Comparison of ENCODE assay signal across 19 cellular contexts in the genomic region with DNA sequence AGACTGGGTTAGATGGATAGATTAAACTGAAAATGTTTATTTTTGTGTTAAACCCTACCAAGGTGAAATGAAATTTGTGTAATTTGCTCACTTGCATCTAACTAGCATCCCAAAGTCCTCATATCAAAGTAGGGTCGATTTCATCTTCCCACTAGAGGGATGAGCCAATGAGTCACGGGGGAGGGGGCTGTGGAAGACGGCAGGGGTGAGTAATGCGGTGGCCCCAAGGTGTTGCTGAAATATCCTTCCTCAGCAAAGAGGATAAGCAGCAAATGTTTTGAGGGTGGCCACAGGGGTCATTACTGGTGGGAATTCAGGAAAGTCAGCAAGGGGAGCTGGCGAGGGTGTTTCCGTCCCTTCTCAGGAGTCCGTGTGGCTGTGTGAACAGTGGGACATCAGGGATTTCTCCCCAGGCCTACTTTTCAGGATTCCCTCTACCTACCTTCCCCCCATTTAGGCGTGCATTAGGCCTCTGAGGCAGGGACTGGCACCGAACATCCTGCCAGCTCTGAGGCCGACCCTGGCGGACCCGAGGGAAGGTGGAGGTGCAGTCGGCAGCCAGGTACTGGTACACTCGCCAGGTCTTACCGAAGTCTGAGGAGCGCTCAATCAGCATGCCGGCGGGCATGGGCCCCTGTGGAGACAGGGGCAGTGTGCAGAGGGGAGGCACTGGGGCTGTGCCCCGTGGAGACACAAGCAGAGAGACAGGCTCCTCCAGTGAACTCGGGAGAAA. TPM values are rescaled to one million over a fixed set of nuclear protein-coding genes. Genes with fewer than 3 reads are reported as not detected.
"Had no signal": no experiment of that assay in that cellular context is flagged by ENCODE, and none has a peak within 500 bp of the region (broad histone marks: within the 10 kb centered on the region; RNA-seq: fewer than 3 reads in every experiment).

No MANE protein-coding gene starts in this region.

- H3K4me3 Mint-ChIP-seq: activated CD4-positive, alpha-beta T cell treated with anti-CD3 and anti-CD28 coated beads, Interleukin-2, amount 10 ng/mL, durations not matched to agents 24 days and 14 days; activated naive CD8-positive, alpha-beta T cell; activated T-cell treated with anti-CD3 and anti-CD28 coated beads, Interleukin-2, amount 50 U/mL, for 72 hours; endodermal cell; natural killer cell; stimulated activated memory B cell treated with anti-CD40 and anti-IgM and Interleukin-4, amounts not matched to agents 10 μg/mL and 1 μg/mL and 100 μg/mL, for 72 hours had no signal

- DNase-seq: activated CD4-positive, alpha-beta T cell treated with anti-CD3 and anti-CD28 coated beads, Interleukin-2, amount 10 ng/mL, durations not matched to agents 24 days and 14 days; activated CD4-positive, CD25-positive, alpha-beta regulatory T cell; activated CD8-positive, alpha-beta memory T cell treated with anti-CD3 and anti-CD28 coated beads, Interleukin-2, amount 50 U/mL, for 48 hours; activated gamma-delta T cell treated with Interleukin-2 at 50 U/mL for 16 hours; activated T-cell treated with anti-CD3 and anti-CD28 coated beads, Interleukin-2, amount 50 U/mL, for 72 hours; brain microvascular endothelial cell; endodermal cell; hypothalamus; left ventricle myocardium superior; mesendoderm; natural killer cell; nucleus accumbens; retina; T-helper 2 cell; tibial artery had no signal

- ATAC-seq: activated T-cell treated with anti-CD3 and anti-CD28 coated beads, Interleukin-2, amount 50 U/mL, for 72 hours; left ventricle myocardium superior; natural killer cell had no signal

- H3K9me3 ChIP-seq: tibial artery, vagina had no signal

- H3K27ac Mint-ChIP-seq: activated naive CD8-positive, alpha-beta T cell; activated T-cell treated with anti-CD3 and anti-CD28 coated beads, Interleukin-2, amount 50 U/mL, for 72 hours; endodermal cell; natural killer cell; stimulated activated memory B cell treated with anti-CD40 and anti-IgM and Interleukin-4, amounts not matched to agents 10 μg/mL and 1 μg/mL and 100 μg/mL, for 72 hours had no signal

- H3K4me3 ChIP-seq: tibial artery, vagina had no signal

- H3K36me3 ChIP-seq: brain microvascular endothelial cell, tibial artery, vagina had no signal

- H3K27me3 ChIP-seq: brain microvascular endothelial cell, tibial artery, vagina had no signal

- H3K27me3 Mint-ChIP-seq: activated CD4-positive, alpha-beta T cell treated with anti-CD3 and anti-CD28 coated beads, Interleukin-2, amount 10 ng/mL, durations not matched to agents 24 days and 14 days; activated naive CD8-positive, alpha-beta T cell had no signal

- H3K4me1 Mint-ChIP-seq: endodermal cell, natural killer cell had no signal

- H3K9me3 Mint-ChIP-seq: activated CD4-positive, alpha-beta T cell treated with anti-CD3 and anti-CD28 coated beads, Interleukin-2, amount 10 ng/mL, durations not matched to agents 24 days and 14 days; activated T-cell treated with anti-CD3 and anti-CD28 coated beads, Interleukin-2, amount 50 U/mL, for 72 hours; endodermal cell; natural killer cell; stimulated activated memory B cell treated with anti-CD40 and anti-IgM and Interleukin-4, amounts not matched to agents 10 μg/mL and 1 μg/mL and 100 μg/mL, for 72 hours had no signal

- H3K4me1 ChIP-seq: tibial artery, vagina had no signal

- H3K27ac ChIP-seq: brain microvascular endothelial cell, tibial artery, vagina had no signal

RNA-seq across cellular contexts. Expression of a gene that starts 41.0 kb away (rescaled TPM):
- total RNA-seq: endodermal cell had no signal

RNA-seq across cellular contexts. Expression of a gene that starts 50.7 kb away (rescaled TPM):
- total RNA-seq: dermis microvascular lymphatic vessel endothelial cell, left ventricle myocardium superior, natural killer cell, vagina had no signal
